Comparison of ENCODE assay signal across 1 cellular context in genomic region chr14:86897704-86898513, GRCh38.
TF ChIP-seq lines count a peak whose summit lies in the region.

No MANE protein-coding gene starts in this region.

TF ChIP-seq in HepG2, 621 proteins besides CTCF, POLR2A, EP300 and RAD21 (continued from another document):
- TF ChIP-seq ZNF646 (CRISPR knock-in tag; IDR thresholded peaks at IDR 0.05) (peak; percentile 58), ZNF550 (CRISPR knock-in tag; IDR thresholded peaks at IDR 0.05; ENCODE audit: borderline replicate concordance) (no peak), ZMYM4 (CRISPR knock-in tag; IDR thresholded peaks at IDR 0.05) (peak; percentile 89)
